21 cellular contexts compared by ENCODE assay signal in the genomic region with DNA sequence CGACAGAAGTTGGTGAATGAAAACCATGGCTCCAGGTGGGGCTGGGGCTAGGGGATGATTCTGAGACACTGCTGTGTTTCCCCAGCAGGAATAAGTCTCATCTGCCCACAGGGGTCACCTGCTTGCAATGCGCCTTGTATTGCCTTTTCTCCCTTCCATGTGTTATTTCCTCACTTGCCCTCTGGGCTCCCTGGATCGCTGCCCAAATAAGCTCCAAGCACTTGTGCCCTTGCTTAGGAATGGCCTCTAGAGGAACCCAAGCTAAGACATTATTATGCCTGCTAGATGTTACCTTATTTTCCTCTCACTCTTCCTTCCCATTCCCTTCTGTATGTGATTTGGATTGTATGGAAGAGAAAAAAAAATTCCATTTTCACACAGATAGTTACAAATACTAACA. TPM values are rescaled to one million over a fixed set of nuclear protein-coding genes. Genes with fewer than 3 reads are reported as not detected.
"Had no signal": no experiment of that assay in that cellular context is flagged by ENCODE, and none has a peak within 500 bp of the region (broad histone marks: within the 10 kb centered on the region; RNA-seq: fewer than 3 reads in every experiment).

No MANE protein-coding gene starts in this region.

- H3K4me3 ChIP-seq: lung, right atrium auricular region, skin epidermis, suprapubic skin had no signal

- ATAC-seq: activated CD8-positive, alpha-beta T cell treated with anti-CD3 and anti-CD28 coated beads, Interleukin-2, amount 10 ng/mL, durations not matched to agents 7 days and 5 days; esophagus mucosa had no signal

- H3K4me1 ChIP-seq: right atrium auricular region had no signal

- H3K27ac ChIP-seq: right atrium auricular region, skin epidermis, suprapubic skin had no signal

- FAIRE-seq: bronchial epithelial cell, TTC549 had no signal

- DNase-seq: activated B cell treated with CpG ODN at 0.5 μM for 24 hours; activated CD4-positive, alpha-beta T cell treated with anti-CD3 and anti-CD28 coated beads for 48 hours; activated CD8-positive, alpha-beta memory T cell treated with anti-CD3 and anti-CD28 coated beads, Interleukin-2, amount 50 U/mL, for 4 hours; activated CD8-positive, alpha-beta T cell treated with anti-CD3 and anti-CD28 coated beads, Interleukin-2, amount 10 ng/mL, durations not matched to agents 7 days and 5 days; activated gamma-delta T cell; activated naive CD8-positive, alpha-beta T cell treated with anti-CD3 and anti-CD28 coated beads for 36 hours; activated T-cell treated with anti-CD3 and anti-CD28 coated beads, Interleukin-2, amount 50 U/mL, for 48 hours; islet precursor cell; nephron progenitor cell; occipital lobe; stimulated activated CD4-positive, alpha-beta T cell treated with anti-CD3 and anti-CD28 coated beads, Interleukin-15, amount 100 ng/mL, for 24 hours; stimulated activated CD4-positive, alpha-beta T cell treated with anti-CD3 and anti-CD28 coated beads, Interleukin-4, amount 100 ng/mL, for 24 hours had no signal

- H3K36me3 ChIP-seq: right atrium auricular region, suprapubic skin had no signal

- H3K27me3 ChIP-seq: right atrium auricular region had no signal

- H3K9me3 ChIP-seq: right atrium auricular region, suprapubic skin had no signal

RNA-seq across cellular contexts. Expression of a gene that starts 24.8 kb away (rescaled TPM):
- total RNA-seq: activated B cell treated with CpG ODN at 0.5 μM for 24 hours; activated CD8-positive, alpha-beta T cell treated with anti-CD3 and anti-CD28 coated beads, Interleukin-2, amount 10 ng/mL, durations not matched to agents 7 days and 5 days; activated naive CD8-positive, alpha-beta T cell treated with anti-CD3 and anti-CD28 coated beads for 36 hours; dermis microvascular lymphatic vessel endothelial cell; esophagus mucosa; posterior vena cava; right atrium auricular region had no signal
